ENCODE assay signal across 8 cellular contexts in the genomic region with DNA sequence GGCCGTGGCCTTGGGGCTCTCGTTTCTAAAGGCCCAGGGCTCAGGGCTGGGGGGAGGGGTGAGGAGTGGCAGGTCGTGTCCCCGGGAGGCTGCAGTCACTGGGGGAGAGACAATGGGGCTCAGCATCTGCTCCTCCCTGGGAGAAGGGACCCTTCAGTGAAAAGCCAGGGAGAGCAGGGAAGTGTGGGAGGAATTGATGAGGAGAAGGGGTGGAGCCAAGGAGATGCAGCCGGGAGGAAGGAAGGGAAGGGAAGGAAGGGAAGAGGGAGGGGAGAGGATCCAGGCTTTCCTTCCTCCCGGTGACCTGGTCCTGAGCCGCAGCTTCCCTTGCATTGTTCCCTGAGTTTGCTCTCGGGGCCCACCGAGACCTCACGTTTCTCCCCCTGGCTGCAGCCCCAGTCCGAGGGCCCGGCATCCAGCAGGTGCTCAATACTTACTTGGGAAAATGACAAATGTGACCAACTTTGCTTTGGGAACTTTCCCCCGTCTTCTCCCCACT. TPM values are rescaled to one million over a fixed set of nuclear protein-coding genes. Genes with fewer than 3 reads are reported as not detected.
DNase-seq lines count a peak whose midpoint lies in the region; ATAC-seq and TF ChIP-seq lines count a peak whose summit lies in the region.

No MANE protein-coding gene starts in this region.

- DNase-seq in HAP-1 (ENCODE audit: low spot score in 2 of 2) (peak; percentile 63 to 80), ascending aorta (ENCODE audit: low spot score in 2 of 2) (no peak), iPS DF 19.7 (ENCODE audit: low read depth, low spot score) (peak; percentile 65), ureter (ENCODE audit: low spot score) (no peak)
- no peak for DNase-seq in activated naive CD4-positive, alpha-beta T cell treated with Interleukin-2 at 50 U/mL for 16 hours

- H3K9me3 ChIP-seq in HAP-1 (no peaks in the 10 kb centered on the region), ascending aorta (no peaks in the 10 kb centered on the region)

- ATAC-seq in HG02763 (IDR thresholded peaks at IDR 0.05; ENCODE audit: unreplicated experiment) (no peak), HG02870 (IDR thresholded peaks at IDR 0.05; ENCODE audit: unreplicated experiment) (no peak)

- in situ Hi-C loops in HAP-1 (cut with MboI; ENCODE audit: low sequenced_read_pairs), result no loop called here

- H3K27me3 ChIP-seq in HAP-1 (ENCODE audit: low read depth), result peaks cover 4% of the 10 kb centered on the region; the same call in 1 of the 2 replicates
- no peaks in the 10 kb centered on the region for H3K27me3 ChIP-seq in ascending aorta

- no peaks in the 10 kb centered on the region for H3K36me3 ChIP-seq in HAP-1 (replicated peaks)
- H3K36me3 ChIP-seq in ascending aorta, result no peaks in the 10 kb centered on the region

- intact Hi-C loops in ascending aorta (cut with DNase I), result loop anchor here (5.0 to 10.0 kb wide), 5 partner anchors 68 to 935 kb away; a partner anchor contains a TSS

- H3K4me3 ChIP-seq in HAP-1, result peak overlapping the region; percentile 14
- peak overlapping the region in 1 of 2 donors; percentile 96 for H3K4me3 ChIP-seq in ascending aorta
- H3K4me3 ChIP-seq in skin epidermis, result peak overlapping the region; percentile 38 to 84 (median 70)

- no peak for TF ChIP-seq CTCF in ascending aorta (IDR thresholded peaks at IDR 0.05)

- peak overlapping the region; percentile 70 to 80 for H3K27ac ChIP-seq in ascending aorta
- peak overlapping the region in 20 of 21 experiments; percentile 76 to 99 (median 94) for H3K27ac ChIP-seq in skin epidermis

- H3K4me1 ChIP-seq in HAP-1 (peaks cover 27% of the 10 kb centered on the region), ascending aorta (peaks cover 0 to 28% of the 10 kb centered on the region in 2 donors)

RNA-seq across cellular contexts. Expression of a gene that starts 1.4 kb away (rescaled TPM):
- total RNA-seq in ascending aorta (3.5 TPM), ureter (31.4 TPM)

Comparison
In these comparisons a context has a peak if more than half of its experiments do, and no peak if none do; other contexts are left out.
1. DNase-seq: peak in HAP-1 (2 of 2) and iPS DF 19.7 (single experiment); none in ascending aorta (0 of 2), ureter (single experiment) and activated naive CD4-positive, alpha-beta T cell treated with Interleukin-2 at 50 U/mL for 16 hours (single experiment).